ENCODE assay signal across 25 cellular contexts in genomic region chr1:214471458-214471857, GRCh38.
A peak's percentile ranks its signal among the peaks of the same experiment; 100 is the strongest.
DNase-seq lines count a peak whose midpoint lies in the region; ATAC-seq and TF ChIP-seq lines count a peak whose summit lies in the region.
"Had no signal": no experiment of that assay in that cellular context is flagged by ENCODE, and none has a peak within 500 bp of the region (broad histone marks: within the 10 kb centered on the region; RNA-seq: fewer than 3 reads in every experiment).

No MANE protein-coding gene starts in this region.

- H3K9ac ChIP-seq in OCI-LY1 (ENCODE audit: low read length) (no peak overlapping the region), endodermal cell (ENCODE audit: extremely low read depth, low read length, poor library complexity, severe bottlenecking) (no peak overlapping the region)
- H3K9ac ChIP-seq: parathyroid adenoma had no signal

- no peak overlapping the region for H2AFZ ChIP-seq in OCI-LY1 (ENCODE audit: low read length)
- H2AFZ ChIP-seq: parathyroid adenoma had no signal

- no peaks in the 10 kb centered on the region for H3K27me3 ChIP-seq in OCI-LY1 (ENCODE audit: insufficient read depth, low read length)
- H3K27me3 ChIP-seq in endodermal cell (ENCODE audit: control insufficient read depth, insufficient read depth, low read length, poor library complexity, severe bottlenecking), result no peaks in the 10 kb centered on the region
- no peaks in the 10 kb centered on the region for H3K27me3 ChIP-seq in psoas muscle (ENCODE audit: insufficient read depth in 3 of 3, low read length in 2 of 3)
- H3K27me3 ChIP-seq in sigmoid colon, result no peaks in the 10 kb centered on the region
- H3K27me3 ChIP-seq: brain microvascular endothelial cell, SJSA1, testis had no signal

- H3K9me2 ChIP-seq in OCI-LY1 (ENCODE audit: low read depth, low read length), result no peaks in the 10 kb centered on the region

- H3K79me2 ChIP-seq in OCI-LY1 (ENCODE audit: insufficient read depth, low read length), result no peaks in the 10 kb centered on the region
- H3K79me2 ChIP-seq: parathyroid adenoma had no signal

- no peaks in the 10 kb centered on the region for H3K9me3 Mint-ChIP-seq in activated CD4-positive, alpha-beta T cell treated with anti-CD3 and anti-CD28 coated beads for 36 hours (ENCODE audit: low read depth)
- no peaks in the 10 kb centered on the region for H3K9me3 Mint-ChIP-seq in endodermal cell
- H3K9me3 Mint-ChIP-seq: natural killer cell; stimulated activated effector memory CD8-positive, alpha-beta T cell treated with anti-CD3 and anti-CD28 coated beads, Interleukin-12 subunit alpha, Interleukin-12 subunit beta, amount 100 ng/mL, for 72 hours had no signal

- H3K4me3 ChIP-seq in OCI-LY1 (ENCODE audit: low read depth, low read length, poor library complexity, severe bottlenecking) (no peak overlapping the region), endodermal cell (ENCODE audit: low read length) (no peak overlapping the region), psoas muscle (no peak overlapping the region), sigmoid colon (no peak overlapping the region)
- H3K4me3 ChIP-seq: SJSA1, testis had no signal

- intact Hi-C loops in activated CD4-positive, alpha-beta T cell treated with anti-CD3 and anti-CD28 coated beads for 36 hours (cut with DNase I, micrococcal nuclease), result no loop called here
- intact Hi-C loops in psoas muscle (cut with DNase I), result no loop called here
- intact Hi-C loops in sciatic nerve (cut with DNase I), result no loop called here
- intact Hi-C loops in sigmoid colon (cut with DNase I), result no loop called here

- H3K27ac ChIP-seq in OCI-LY1 (ENCODE audit: low read depth, low read length, poor library complexity, severe bottlenecking) (no peak overlapping the region), endodermal cell (ENCODE audit: low read depth, low read length) (no peak overlapping the region), psoas muscle (peak overlapping the region; percentile 47), sigmoid colon (no peak overlapping the region)
- H3K27ac ChIP-seq: 22Rv1, parathyroid adenoma, testis had no signal

- CTCF ChIA-PET in activated CD4-positive, alpha-beta T cell treated with anti-CD3 and anti-CD28 coated beads for 36 hours (lab: Charles Lee), result no interaction called here

- peaks cover 13% of the 10 kb centered on the region for H3K27me3 Mint-ChIP-seq in activated CD4-positive, alpha-beta T cell treated with anti-CD3 and anti-CD28 coated beads for 36 hours
- H3K27me3 Mint-ChIP-seq in endodermal cell (ENCODE audit: insufficient read depth), result no peaks in the 10 kb centered on the region

- no peaks in the 10 kb centered on the region for H3F3A ChIP-seq in OCI-LY1 (ENCODE audit: insufficient read depth, low read length)

- TF ChIP-seq CTCF in OCI-LY1 (IDR thresholded peaks at IDR 0.05; ENCODE audit: low read length), result 0 out of 2 replicates have a peak, but pooled peaks have one; percentile 1
- no peak for TF ChIP-seq CTCF in endodermal cell (conservative IDR thresholded peaks at IDR 0.05)
- TF ChIP-seq CTCF in psoas muscle (IDR thresholded peaks at IDR 0.05), result no peak
- TF ChIP-seq CTCF in sigmoid colon (IDR thresholded peaks at IDR 0.05), result no peak

- no peaks in the 10 kb centered on the region for H3K36me3 Mint-ChIP-seq in activated CD4-positive, alpha-beta T cell treated with anti-CD3 and anti-CD28 coated beads for 36 hours (ENCODE audit: low read depth)
- H3K36me3 Mint-ChIP-seq in endodermal cell (ENCODE audit: low read depth), result no peaks in the 10 kb centered on the region
- H3K36me3 Mint-ChIP-seq: CD8-positive, alpha-beta memory T cell; natural killer cell; stimulated activated effector memory CD8-positive, alpha-beta T cell treated with anti-CD3 and anti-CD28 coated beads, Interleukin-12 subunit alpha, Interleukin-12 subunit beta, amount 100 ng/mL, for 72 hours had no signal

- no peak for TF ChIP-seq EP300 in sigmoid colon (IDR thresholded peaks at IDR 0.05)

- H3K4me1 ChIP-seq in OCI-LY1 (ENCODE audit: insufficient read depth, low read length, severe bottlenecking), result no peaks in the 10 kb centered on the region
- peaks cover 31% of the 10 kb centered on the region for H3K4me1 ChIP-seq in endodermal cell (ENCODE audit: control insufficient read depth, insufficient read depth, low read length)
- H3K4me1 ChIP-seq in psoas muscle, result peaks cover 72% of the 10 kb centered on the region
- peaks cover 0 to 40% (median 32%) of the 10 kb centered on the region in 4 donors for H3K4me1 ChIP-seq in sigmoid colon
- H3K4me1 ChIP-seq: parathyroid adenoma had no signal

- POLR2A ChIA-PET in activated CD4-positive, alpha-beta T cell treated with anti-CD3 and anti-CD28 coated beads for 36 hours (lab: Charles Lee), result no interaction called here

- H3K4me2 ChIP-seq in OCI-LY1 (ENCODE audit: low read length), result no peak overlapping the region

- no peak overlapping the region for H3K4me3 Mint-ChIP-seq in activated CD4-positive, alpha-beta T cell treated with anti-CD3 and anti-CD28 coated beads for 36 hours
- H3K4me3 Mint-ChIP-seq in endodermal cell, result no peak overlapping the region
- H3K4me3 Mint-ChIP-seq: CD8-positive, alpha-beta memory T cell; natural killer cell; stimulated activated effector memory CD8-positive, alpha-beta T cell treated with anti-CD3 and anti-CD28 coated beads, Interleukin-12 subunit alpha, Interleukin-12 subunit beta, amount 100 ng/mL, for 72 hours had no signal

- H3K9me3 ChIP-seq in OCI-LY1 (ENCODE audit: low read length) (no peaks in the 10 kb centered on the region), endodermal cell (ENCODE audit: control insufficient read depth, low read length) (no peaks in the 10 kb centered on the region), psoas muscle (no peaks in the 10 kb centered on the region), sigmoid colon (no peaks in the 10 kb centered on the region)
- H3K9me3 ChIP-seq: SJSA1, testis had no signal

- ATAC-seq in activated CD4-positive, alpha-beta T cell treated with anti-CD3 and anti-CD28 coated beads for 36 hours, result peak; percentile 30
- ATAC-seq in psoas muscle, result peak in 2 of 4 donors; percentile 7 to 8
- no peak for ATAC-seq in sciatic nerve
- ATAC-seq: natural killer cell; stimulated activated effector memory CD8-positive, alpha-beta T cell treated with anti-CD3 and anti-CD28 coated beads, Interleukin-12 subunit alpha, Interleukin-12 subunit beta, amount 100 ng/mL, for 72 hours had no signal

- no peaks in the 10 kb centered on the region for H3K36me3 ChIP-seq in OCI-LY1 (ENCODE audit: insufficient read depth, low read length)
- H3K36me3 ChIP-seq in endodermal cell (ENCODE audit: control insufficient read depth, insufficient read depth, low read length), result no peaks in the 10 kb centered on the region
- no peaks in the 10 kb centered on the region for H3K36me3 ChIP-seq in psoas muscle (ENCODE audit: insufficient read depth in 1 of 2, low read depth in 1 of 2)
- H3K36me3 ChIP-seq in sigmoid colon, result no peaks in the 10 kb centered on the region
- H3K36me3 ChIP-seq: brain microvascular endothelial cell, SJSA1 had no signal

- no peaks in the 10 kb centered on the region for H4K20me1 ChIP-seq in OCI-LY1 (ENCODE audit: insufficient read depth, low read length)

- 50% methylated on average over 2 of the region's 2 CpGs for WGBS in endodermal cell (ENCODE audit: insufficient coverage in 1 of 2, insufficient read length in 1 of 2), 2 experiments
- WGBS in psoas muscle, 3 donors, result 33 to 67% (median 57%) methylated on average over 2 of the region's 2 CpGs
- WGBS in sigmoid colon, 2 donors, result 86 to 93% methylated on average over 2 of the region's 2 CpGs

- TF ChIP-seq POLR2A in sigmoid colon (IDR thresholded peaks at IDR 0.05), result no peak

- DNase-seq in activated CD4-positive, alpha-beta T cell treated with anti-CD3 and anti-CD28 coated beads for 36 hours, result no peak
- no peak for DNase-seq in activated CD4-positive, alpha-beta T cell treated with anti-CD3 and anti-CD28 coated beads for 4 hours
- DNase-seq in endodermal cell (no peak), psoas muscle (no peak), sciatic nerve (ENCODE audit: low spot score) (no peak), sigmoid colon (no peak), foreskin melanocyte (no peak)
- DNase-seq: brain microvascular endothelial cell; CD8-positive, alpha-beta memory T cell; cortex of kidney; DMS53; GDM1; HCEC 1CT; midbrain; natural killer cell; NCI-H187; NCI-H2227 treated with DMSO at 0.1 percent for 48 hours; stimulated activated CD4-positive, alpha-beta T cell treated with anti-CD3 and anti-CD28 coated beads, Interleukin-2, amount 100 ng/mL, for 24 hours; T-helper 1 cell; testis had no signal

- H3K27ac Mint-ChIP-seq in activated CD4-positive, alpha-beta T cell treated with anti-CD3 and anti-CD28 coated beads for 36 hours, result no peak overlapping the region
- peak overlapping the region; percentile 12 for H3K27ac Mint-ChIP-seq in endodermal cell
- H3K27ac Mint-ChIP-seq: natural killer cell; stimulated activated effector memory CD8-positive, alpha-beta T cell treated with anti-CD3 and anti-CD28 coated beads, Interleukin-12 subunit alpha, Interleukin-12 subunit beta, amount 100 ng/mL, for 72 hours had no signal

- H3K4me1 Mint-ChIP-seq in activated CD4-positive, alpha-beta T cell treated with anti-CD3 and anti-CD28 coated beads for 36 hours, result peaks cover 11% of the 10 kb centered on the region
- peaks cover 64% of the 10 kb centered on the region for H3K4me1 Mint-ChIP-seq in endodermal cell
- H3K4me1 Mint-ChIP-seq: CD8-positive, alpha-beta memory T cell; natural killer cell; stimulated activated effector memory CD8-positive, alpha-beta T cell treated with anti-CD3 and anti-CD28 coated beads, Interleukin-12 subunit alpha, Interleukin-12 subunit beta, amount 100 ng/mL, for 72 hours had no signal
